Comparison of ENCODE assay signal across 19 cellular contexts in genomic region chr2:43927442-43927841, GRCh38.
DNase-seq lines count a peak whose midpoint lies in the region; ATAC-seq and TF ChIP-seq lines count a peak whose summit lies in the region.
"Had no signal": no experiment of that assay in that cellular context is flagged by ENCODE, and none has a peak within 500 bp of the region (broad histone marks: within the 10 kb centered on the region; RNA-seq: fewer than 3 reads in every experiment).

No MANE protein-coding gene starts in this region.

- intact Hi-C loops in lower leg skin (cut with DNase I; ENCODE audit: low total_unique reads): no loop called here

- no peak overlapping the region for H2AFZ ChIP-seq in hepatocyte
- H2AFZ ChIP-seq: PC-9 had no signal

- peak overlapping the region; percentile 23 for H3K27ac Mint-ChIP-seq in activated naive CD4-positive, alpha-beta T cell treated with anti-CD3 and anti-CD28 coated beads, Interleukin-2, amount 50 U/mL, for 24 hours
- H3K27ac Mint-ChIP-seq in activated CD4-positive, alpha-beta memory T cell treated with anti-CD3 and anti-CD28 coated beads, Interleukin-2, amount 10 ng/mL, durations not matched to agents 7 days and 5 days: peak overlapping the region; percentile 85
- H3K27ac Mint-ChIP-seq in memory B cell: peak overlapping the region; percentile 89

- no peaks in the 10 kb centered on the region for H3K27me3 ChIP-seq in hepatocyte
- H3K27me3 ChIP-seq: testis had no signal

- 94% methylated on average over 4 of the region's 4 CpGs for WGBS in lower leg skin, 2 donors
- 97% methylated on average over 4 of the region's 4 CpGs for WGBS in hepatocyte (ENCODE audit: low lambda C conversion rate, missing lambda C conversion rate)

- H3K27ac ChIP-seq in hepatocyte: no peak overlapping the region
- H3K27ac ChIP-seq: C4-2B, PC-9, testis had no signal

- no peaks in the 10 kb centered on the region for H3K9me3 ChIP-seq in hepatocyte (ENCODE audit: low read depth)
- H3K9me3 ChIP-seq: testis had no signal

- peaks cover 25% of the 10 kb centered on the region for H3K36me3 Mint-ChIP-seq in activated naive CD4-positive, alpha-beta T cell treated with anti-CD3 and anti-CD28 coated beads, Interleukin-2, amount 50 U/mL, for 24 hours
- peaks cover 38% of the 10 kb centered on the region for H3K36me3 Mint-ChIP-seq in activated CD4-positive, alpha-beta memory T cell treated with anti-CD3 and anti-CD28 coated beads, Interleukin-2, amount 10 ng/mL, durations not matched to agents 7 days and 5 days (ENCODE audit: low read depth)
- peaks cover 25% of the 10 kb centered on the region for H3K36me3 Mint-ChIP-seq in memory B cell

- no peak overlapping the region for H3K4me3 Mint-ChIP-seq in activated naive CD4-positive, alpha-beta T cell treated with anti-CD3 and anti-CD28 coated beads, Interleukin-2, amount 50 U/mL, for 24 hours
- H3K4me3 Mint-ChIP-seq in activated CD4-positive, alpha-beta memory T cell treated with anti-CD3 and anti-CD28 coated beads, Interleukin-2, amount 10 ng/mL, durations not matched to agents 7 days and 5 days: peak overlapping the region; percentile 76
- peak overlapping the region; percentile 32 for H3K4me3 Mint-ChIP-seq in memory B cell

- TF ChIP-seq POLR2A in lower leg skin (IDR thresholded peaks at IDR 0.05): no peak

- in situ Hi-C loops in GM13976 (cut with MboI; ENCODE audit: low sequenced_read_pairs, unreplicated experiment): no loop called here

- DNase-seq in activated naive CD4-positive, alpha-beta T cell treated with Interleukin-2 at 50 U/mL for 16 hours: no peak
- DNase-seq in GM13976 (ENCODE audit: low spot score): peak; percentile 25
- no peak for DNase-seq in activated CD4-positive, alpha-beta memory T cell treated with anti-CD3 and anti-CD28 coated beads, Interleukin-2, amount 10 ng/mL, durations not matched to agents 7 days and 5 days
- no peak for DNase-seq in memory B cell (ENCODE audit: low spot score in 2 of 2)
- DNase-seq in lower leg skin (ENCODE audit: low spot score in 2 of 2): no peak
- no peak for DNase-seq in hepatocyte (ENCODE audit: low spot score)
- DNase-seq in LoVo (ENCODE audit: low spot score): no peak
- DNase-seq: amygdala; DMS153; glutamatergic neuron; NCI-H1417; NCI-H510A; nucleus accumbens; PC-9; SHP77; stimulated activated CD4-positive, alpha-beta T cell treated with anti-CD3 and anti-CD28 coated beads, Interleukin-1b, Interleukin-23, amount 100 ng/mL, for 48 hours; testis had no signal

- peaks cover 5% of the 10 kb centered on the region for H3K4me1 Mint-ChIP-seq in activated naive CD4-positive, alpha-beta T cell treated with anti-CD3 and anti-CD28 coated beads, Interleukin-2, amount 50 U/mL, for 24 hours
- peaks cover 23% of the 10 kb centered on the region for H3K4me1 Mint-ChIP-seq in activated CD4-positive, alpha-beta memory T cell treated with anti-CD3 and anti-CD28 coated beads, Interleukin-2, amount 10 ng/mL, durations not matched to agents 7 days and 5 days
- H3K4me1 Mint-ChIP-seq in memory B cell: peaks cover 10% of the 10 kb centered on the region

- H3K9me2 ChIP-seq in hepatocyte (replicated peaks; ENCODE audit: insufficient read depth): no peaks in the 10 kb centered on the region

- POLR2A ChIA-PET in activated CD4-positive, alpha-beta memory T cell treated with anti-CD3 and anti-CD28 coated beads, Interleukin-2, amount 10 ng/mL, durations not matched to agents 7 days and 5 days (lab: Charles Lee): interaction anchor here (1.0 to 1.1 kb wide), 3 partner anchors 11 to 139 kb away, joined by 3 to 4 read pairs (median 3); no protein-coding TSS in a partner anchor

- no peaks in the 10 kb centered on the region for H4K20me1 ChIP-seq in hepatocyte (ENCODE audit: insufficient read depth, poor library complexity, severe bottlenecking)

- H3K36me3 ChIP-seq in hepatocyte (replicated peaks; ENCODE audit: insufficient read depth, low read depth): no peaks in the 10 kb centered on the region

- no peaks in the 10 kb centered on the region for H3K27me3 Mint-ChIP-seq in activated naive CD4-positive, alpha-beta T cell treated with anti-CD3 and anti-CD28 coated beads, Interleukin-2, amount 50 U/mL, for 24 hours
- no peaks in the 10 kb centered on the region for H3K27me3 Mint-ChIP-seq in activated CD4-positive, alpha-beta memory T cell treated with anti-CD3 and anti-CD28 coated beads, Interleukin-2, amount 10 ng/mL, durations not matched to agents 7 days and 5 days
- H3K27me3 Mint-ChIP-seq in memory B cell: no peaks in the 10 kb centered on the region

- H3K9me3 Mint-ChIP-seq in activated naive CD4-positive, alpha-beta T cell treated with anti-CD3 and anti-CD28 coated beads, Interleukin-2, amount 50 U/mL, for 24 hours: no peaks in the 10 kb centered on the region
- H3K9me3 Mint-ChIP-seq in activated CD4-positive, alpha-beta memory T cell treated with anti-CD3 and anti-CD28 coated beads, Interleukin-2, amount 10 ng/mL, durations not matched to agents 7 days and 5 days: no peaks in the 10 kb centered on the region
- no peaks in the 10 kb centered on the region for H3K9me3 Mint-ChIP-seq in memory B cell

- CTCF ChIA-PET in activated CD4-positive, alpha-beta memory T cell treated with anti-CD3 and anti-CD28 coated beads, Interleukin-2, amount 10 ng/mL, durations not matched to agents 7 days and 5 days (lab: Charles Lee): no interaction called here

- no peak overlapping the region for H3K4me2 ChIP-seq in hepatocyte
- H3K4me2 ChIP-seq: PC-9 had no signal

- H3K4me3 ChIP-seq in lower leg skin (ENCODE audit: low read depth, poor library complexity, severe bottlenecking) (no peak overlapping the region), hepatocyte (no peak overlapping the region)
- H3K4me3 ChIP-seq: PC-9, testis had no signal

- no peaks in the 10 kb centered on the region for H3K4me1 ChIP-seq in hepatocyte (ENCODE audit: insufficient read depth)
- H3K4me1 ChIP-seq: testis had no signal

- TF ChIP-seq CTCF in GM13976 (IDR thresholded peaks at IDR 0.05; ENCODE audit: borderline replicate concordance, control extremely low read depth, extremely low read depth, insufficient read depth, missing control alignments): no peak
- TF ChIP-seq CTCF in lower leg skin (IDR thresholded peaks at IDR 0.05): no peak
- no peak for TF ChIP-seq CTCF in hepatocyte (IDR thresholded peaks at IDR 0.05; ENCODE audit: poor library complexity)

- no peak for ATAC-seq in memory B cell (ENCODE audit: low read depth)

- H3K79me2 ChIP-seq in hepatocyte: no peaks in the 10 kb centered on the region

Comparison
In these comparisons a context has a peak if more than half of its experiments do, and no peak if none do; other contexts are left out.
1. H3K27ac Mint-ChIP-seq: peak in every context shown above with its lines; median percentile 89 in memory B cell; 85 in activated CD4-positive, alpha-beta memory T cell treated with anti-CD3 and anti-CD28 coated beads, Interleukin-2, amount 10 ng/mL, durations not matched to agents 7 days and 5 days; 23 in activated naive CD4-positive, alpha-beta T cell treated with anti-CD3 and anti-CD28 coated beads, Interleukin-2, amount 50 U/mL, for 24 hours.